ENCODE assay signal across 27 cellular contexts in genomic region chr11:29351301-29351873, GRCh38.
"Had no signal": no experiment of that assay in that cellular context is flagged by ENCODE, and none has a peak within 500 bp of the region (broad histone marks: within the 10 kb centered on the region; RNA-seq: fewer than 3 reads in every experiment).

No MANE protein-coding gene starts in this region.

- H3K4me3 Mint-ChIP-seq: activated CD8-positive, alpha-beta T cell treated with anti-CD3 and anti-CD28 coated beads for 36 hours; activated naive CD8-positive, alpha-beta T cell treated with anti-CD3 and anti-CD28 coated beads for 36 hours; activated T-cell treated with anti-CD3 and anti-CD28 coated beads, Interleukin-2, amount 50 U/mL, for 72 hours; activated T-helper 17 cell treated with anti-CD3 and anti-CD28 coated beads, Interleukin-2, amount 50 U/mL, for 72 hours; central memory CD8-positive, alpha-beta T cell had no signal

- H3K9me3 ChIP-seq: ascending aorta, colonic mucosa had no signal

- H3K27me3 ChIP-seq: ascending aorta, cardiac muscle cell, colonic mucosa had no signal

- H3K27me3 Mint-ChIP-seq: activated CD8-positive, alpha-beta T cell treated with anti-CD3 and anti-CD28 coated beads for 36 hours; activated naive CD8-positive, alpha-beta T cell treated with anti-CD3 and anti-CD28 coated beads for 36 hours; activated T-helper 17 cell treated with anti-CD3 and anti-CD28 coated beads, Interleukin-2, amount 50 U/mL, for 72 hours; central memory CD8-positive, alpha-beta T cell had no signal

- H3K27ac ChIP-seq: ascending aorta, cardiac muscle cell, colonic mucosa, PC-9, SK-N-MC, WERI-Rb-1 had no signal

- H3K4me1 ChIP-seq: ascending aorta, colonic mucosa had no signal

- H3K27ac Mint-ChIP-seq: activated CD8-positive, alpha-beta T cell treated with anti-CD3 and anti-CD28 coated beads for 36 hours; activated naive CD8-positive, alpha-beta T cell treated with anti-CD3 and anti-CD28 coated beads for 36 hours; activated T-cell treated with anti-CD3 and anti-CD28 coated beads, Interleukin-2, amount 50 U/mL, for 72 hours; activated T-helper 17 cell treated with anti-CD3 and anti-CD28 coated beads, Interleukin-2, amount 50 U/mL, for 72 hours had no signal

- H3K4me3 ChIP-seq: ascending aorta, cardiac muscle cell, colonic mucosa, PC-9, SK-N-MC had no signal

- H3K36me3 Mint-ChIP-seq: activated naive CD8-positive, alpha-beta T cell treated with anti-CD3 and anti-CD28 coated beads for 36 hours had no signal

- DNase-seq: activated CD4-positive, alpha-beta T cell treated with anti-CD3 and anti-CD28 coated beads for 1 hour; activated CD4-positive, alpha-beta T cell treated with anti-CD3 and anti-CD28 coated beads for 48 hours; activated CD4-positive, CD25-positive, alpha-beta regulatory T cell; activated CD8-positive, alpha-beta T cell treated with anti-CD3 and anti-CD28 coated beads for 36 hours; activated effector memory CD4-positive, alpha-beta T cell treated with anti-CD3 and anti-CD28 coated beads, Interleukin-2, amount 50 U/mL, for 16 hours; activated naive CD4-positive, alpha-beta T cell; activated naive CD4-positive, alpha-beta T cell treated with anti-CD3 and anti-CD28 coated beads, Interleukin-2, amount 50 U/mL, for 16 hours; activated naive CD8-positive, alpha-beta T cell treated with anti-CD3 and anti-CD28 coated beads for 36 hours; activated T-cell treated with anti-CD3 and anti-CD28 coated beads, Interleukin-2, amount 50 U/mL, for 1 hour; activated T-cell treated with anti-CD3 and anti-CD28 coated beads, Interleukin-2, amount 50 U/mL, for 72 hours; amygdala; colonic mucosa; NCI-H1092 treated with DMSO at 0.1 percent for 48 hours; NCI-H1417 treated with DMSO at 0.1 percent for 48 hours; NCI-H1930; NCI-H2081 treated with DMSO at 0.1 percent for 48 hours; NCI-H345; NCI-H524 treated with DMSO at 0.1 percent for 48 hours; PC-9; Right ventricle myocardium superior; T1000; WERI-Rb-1 had no signal

- ATAC-seq: activated CD8-positive, alpha-beta T cell treated with anti-CD3 and anti-CD28 coated beads for 36 hours; activated T-cell treated with anti-CD3 and anti-CD28 coated beads, Interleukin-2, amount 50 U/mL, for 72 hours; activated T-helper 17 cell treated with anti-CD3 and anti-CD28 coated beads, Interleukin-2, amount 50 U/mL, for 72 hours had no signal

- H3K36me3 ChIP-seq: ascending aorta, cardiac muscle cell, colonic mucosa, WERI-Rb-1 had no signal

- H3K4me1 Mint-ChIP-seq: activated naive CD8-positive, alpha-beta T cell treated with anti-CD3 and anti-CD28 coated beads for 36 hours; activated T-helper 17 cell treated with anti-CD3 and anti-CD28 coated beads, Interleukin-2, amount 50 U/mL, for 72 hours; central memory CD8-positive, alpha-beta T cell had no signal

- H3K9me3 Mint-ChIP-seq: activated T-helper 17 cell treated with anti-CD3 and anti-CD28 coated beads, Interleukin-2, amount 50 U/mL, for 72 hours had no signal

- H3K4me2 ChIP-seq: PC-9 had no signal

- H2AFZ ChIP-seq: PC-9 had no signal
